In genomic region chr1:24642481-24643361, GRCh38 we compare ENCODE assay signal across 1 cellular context.
TF ChIP-seq lines count a peak whose summit lies in the region.

Gene SRRM1 (plus strand): TSS chr1:24643302. CDS start chr1:24643327, 25 bp downstream.

TF ChIP-seq in liver, 16 proteins besides CTCF, POLR2A, EP300 and RAD21 (continued from another document):
- TF ChIP-seq ZBTB33 (IDR thresholded peaks at IDR 0.05) (peak; percentile 95), MAX (IDR thresholded peaks at IDR 0.05) (peak; percentile 88), SP1 (IDR thresholded peaks at IDR 0.05) (peak; percentile 91)
